Comparison of ENCODE assay signal across 13 cellular contexts in genomic region chr2:101776172-101777043, GRCh38.
A peak's percentile ranks its signal among the peaks of the same experiment; 100 is the strongest.
DNase-seq lines count a peak whose midpoint lies in the region; ATAC-seq, FAIRE-seq and TF ChIP-seq lines count a peak whose summit lies in the region.
"Had no signal": no experiment of that assay in that cellular context is flagged by ENCODE, and none has a peak within 500 bp of the region (broad histone marks: within the 10 kb centered on the region; RNA-seq: fewer than 3 reads in every experiment).

No MANE protein-coding gene starts in this region.

- CTCF ChIA-PET in HepG2 (lab: Yijun Ruan, JAX; ENCODE audit: low intra/inter-chr PET ratio, low total read pairs), result interaction anchor here (1.1 kb wide), 1 partner anchor 54 kb away, joined by 3 read pairs; no protein-coding TSS in a partner anchor
- CTCF ChIA-PET in CD8-positive, alpha-beta T cell (lab: Charles Lee), result no interaction called here

- no peak overlapping the region for H3K27ac ChIP-seq in HepG2 (ENCODE audit: extremely low read length, insufficient read depth, low read length)
- no peak overlapping the region for H3K27ac ChIP-seq in CD8-positive, alpha-beta T cell (ENCODE audit: low read depth, low read length)
- no peak overlapping the region for H3K27ac ChIP-seq in breast epithelium
- H3K27ac ChIP-seq: BLaER1, GM23248 had no signal

- no peak for TF ChIP-seq POLR2A in HepG2 (IDR thresholded peaks at IDR 0.05; ENCODE audit: insufficient read depth in 1 of 2, low read depth in 2 of 2, low read length in 2 of 2)
- TF ChIP-seq POLR2A in breast epithelium (IDR thresholded peaks at IDR 0.05), result no peak

- no peaks in the 10 kb centered on the region for H3K9me3 Mint-ChIP-seq in endothelial cell (ENCODE audit: unreplicated experiment)
- no peaks in the 10 kb centered on the region for H3K9me3 Mint-ChIP-seq in CD8-positive, alpha-beta T cell

- H3K27me3 ChIP-seq in HepG2 (ENCODE audit: control insufficient read depth in 1 of 2, insufficient read depth in 2 of 2, low read length in 2 of 2) (no peaks in the 10 kb centered on the region), breast epithelium (no peaks in the 10 kb centered on the region)
- H3K27me3 ChIP-seq in CD8-positive, alpha-beta T cell (ENCODE audit: insufficient read depth, low read length), result no peaks in the 10 kb centered on the region
- H3K27me3 ChIP-seq: BLaER1 had no signal

- TF ChIP-seq RAD21 in HepG2 (CRISPR knock-in tag; IDR thresholded peaks at IDR 0.05), result no peak

- intact Hi-C loops in HepG2 (cut with micrococcal nuclease; ENCODE audit: unreplicated experiment) (no loop called here), breast epithelium (cut with DNase I; ENCODE audit: low total_unique reads) (no loop called here)
- intact Hi-C loops in CD8-positive, alpha-beta T cell (cut with DNase I, micrococcal nuclease), result no loop called here

- TF ChIP-seq EP300 in HepG2 (IDR thresholded peaks at IDR 0.05; ENCODE audit: low read depth in 2 of 2, low read length in 2 of 2), result no peak
- TF ChIP-seq EP300 in HepG2 (CRISPR knock-in tag; IDR thresholded peaks at IDR 0.05; ENCODE audit: borderline replicate concordance), result no peak

- no peak overlapping the region for H3K4me3 Mint-ChIP-seq in endothelial cell (ENCODE audit: unreplicated experiment)
- H3K4me3 Mint-ChIP-seq in CD8-positive, alpha-beta T cell, result no peak overlapping the region
- H3K4me3 Mint-ChIP-seq: activated naive CD8-positive, alpha-beta T cell had no signal

- ATAC-seq in HepG2 (peak; percentile 54), GM18858 (IDR thresholded peaks at IDR 0.05; ENCODE audit: unreplicated experiment) (no peak)
- ATAC-seq in CD8-positive, alpha-beta T cell, result no peak

- peaks cover 89% of the 10 kb centered on the region for H3K4me1 Mint-ChIP-seq in endothelial cell (ENCODE audit: unreplicated experiment)
- peaks cover 93% of the 10 kb centered on the region for H3K4me1 Mint-ChIP-seq in CD8-positive, alpha-beta T cell (ENCODE audit: low read depth)

- TF ChIP-seq CTCF in AG09309 (IDR thresholded peaks at IDR 0.05; ENCODE audit: control insufficient read depth, insufficient read depth, low read depth, low read length, missing control alignments), result peak; percentile 17
- no peak for TF ChIP-seq CTCF in endothelial cell (IDR thresholded peaks at IDR 0.05; ENCODE audit: unreplicated experiment)
- TF ChIP-seq CTCF in HepG2 (CRISPR knock-in tag; IDR thresholded peaks at IDR 0.05), result peak; percentile 20; the same call in 1 of the 2 replicates
- TF ChIP-seq CTCF in CD8-positive, alpha-beta T cell (IDR thresholded peaks at IDR 0.05), result no peak
- TF ChIP-seq CTCF in breast epithelium (IDR thresholded peaks at IDR 0.05), result no peak

- H3K4me3 ChIP-seq in AG09309 (ENCODE audit: control insufficient read depth, low read depth, low read length), result no peak overlapping the region
- no peak overlapping the region for H3K4me3 ChIP-seq in HepG2 (replicated peaks in 1 of 3; ENCODE audit: insufficient read depth in 1 of 3, low read depth in 2 of 3, low read length in 3 of 3)
- H3K4me3 ChIP-seq in CD8-positive, alpha-beta T cell (ENCODE audit: low read depth, low read length), result no peak overlapping the region
- H3K4me3 ChIP-seq in breast epithelium, result no peak overlapping the region
- H3K4me3 ChIP-seq: BLaER1, GM23248 had no signal

- H3K4me2 ChIP-seq in HepG2 (ENCODE audit: low read depth, low read length), result no peak overlapping the region

- H3K36me3 ChIP-seq in HepG2 (replicated peaks in 1 of 2; ENCODE audit: control insufficient read depth in 1 of 2, insufficient read depth in 2 of 2, low read length in 2 of 2) (peaks cover 2 to 3% of the 10 kb centered on the region in 2 experiments; a peak in 3 of 5 replicates), breast epithelium (no peaks in the 10 kb centered on the region)
- H3K36me3 ChIP-seq in CD8-positive, alpha-beta T cell (ENCODE audit: insufficient read depth, low read length), result no peaks in the 10 kb centered on the region

- peaks cover 4% of the 10 kb centered on the region for H3K36me3 Mint-ChIP-seq in endothelial cell (ENCODE audit: low read depth, unreplicated experiment)
- no peaks in the 10 kb centered on the region for H3K36me3 Mint-ChIP-seq in CD8-positive, alpha-beta T cell

- H3K9ac ChIP-seq in HepG2 (ENCODE audit: insufficient read depth, low read depth, low read length), result no peak overlapping the region
- H3K9ac ChIP-seq: BLaER1, GM23248 had no signal

- 69% methylated on average over 10 of the region's 10 CpGs for WGBS in HepG2 (ENCODE audit: low lambda C conversion rate)

- in situ Hi-C loops in HepG2 (cut with HindIII; ENCODE audit: extremely low pct_ligation_motif_present, low pct_unique_long_range_greater_than_20kb), result no loop called here

- POLR2A ChIA-PET in HepG2 (lab: Yijun Ruan, JAX), result interaction anchor here (1.1 to 1.6 kb wide), 3 partner anchors 9 to 13 kb away, joined by 3 to 6 read pairs (median 5); no protein-coding TSS in a partner anchor
- POLR2A ChIA-PET in CD8-positive, alpha-beta T cell (lab: Charles Lee), result no interaction called here

- no peaks in the 10 kb centered on the region for H3K9me3 ChIP-seq in HepG2 (ENCODE audit: low read length)
- no peaks in the 10 kb centered on the region for H3K9me3 ChIP-seq in CD8-positive, alpha-beta T cell (ENCODE audit: low read length)
- no peaks in the 10 kb centered on the region for H3K9me3 ChIP-seq in breast epithelium
- H3K9me3 ChIP-seq: BLaER1 had no signal

- no peak for FAIRE-seq in HepG2 (lab: Jason Lieb, UNC)
- FAIRE-seq: urothelium cell line had no signal

- H2AFZ ChIP-seq in HepG2 (ENCODE audit: low read length), result no peak overlapping the region
- H2AFZ ChIP-seq: GM23248 had no signal

- peaks cover 100% of the 10 kb centered on the region for H3K79me2 ChIP-seq in HepG2 (ENCODE audit: insufficient read depth, low read length)

- DNase-seq in AG09309 (ENCODE audit: low read depth) (no peak), NCI-H2227 treated with DMSO at 0.1 percent for 48 hours (lab: John Stamatoyannopoulos, UW) (peak; percentile 15), endothelial cell (ENCODE audit: low spot score) (peak; percentile 33), HepG2 (ENCODE audit: low spot score) (peak; percentile 30), NCI-H1694 (lab: John Stamatoyannopoulos, UW) (no peak), breast epithelium (ENCODE audit: low spot score in 2 of 2) (no peak)
- DNase-seq in CD8-positive, alpha-beta T cell, result no peak
- DNase-seq: effector CD8-positive, alpha-beta T cell; GM23248 had no signal

- H3K4me1 ChIP-seq in HepG2 (ENCODE audit: insufficient read depth, low read length) (peaks cover 100% of the 10 kb centered on the region), breast epithelium (no peaks in the 10 kb centered on the region)
- peaks cover 90% of the 10 kb centered on the region for H3K4me1 ChIP-seq in CD8-positive, alpha-beta T cell (ENCODE audit: insufficient read depth, low read length)

- BruUV-seq in HepG2 (replicated peaks; lab: Mats Ljungman, UMichigan), result no TSS peak

- H3K27ac Mint-ChIP-seq in endothelial cell (ENCODE audit: unreplicated experiment), result no peak overlapping the region
- H3K27ac Mint-ChIP-seq in CD8-positive, alpha-beta T cell, result no peak overlapping the region
- H3K27ac Mint-ChIP-seq: activated naive CD8-positive, alpha-beta T cell had no signal

- H3K27me3 Mint-ChIP-seq in endothelial cell (ENCODE audit: unreplicated experiment), result peaks cover 6% of the 10 kb centered on the region
- no peaks in the 10 kb centered on the region for H3K27me3 Mint-ChIP-seq in CD8-positive, alpha-beta T cell (ENCODE audit: low read depth)
- H3K27me3 Mint-ChIP-seq: activated naive CD8-positive, alpha-beta T cell had no signal

- H4K20me1 ChIP-seq in HepG2 (ENCODE audit: insufficient read depth, low read length), result peaks cover 80% of the 10 kb centered on the region

TF ChIP-seq in HepG2, 621 proteins besides CTCF, POLR2A, EP300 and RAD21:
- TF ChIP-seq CEBPG (CRISPR knock-in tag; IDR thresholded peaks at IDR 0.05) (peak; percentile 30; the same call in 1 of the 2 replicates), SMC3 (IDR thresholded peaks at IDR 0.05; ENCODE audit: low read length) (0 out of 2 replicates have a peak, but pooled peaks have one; percentile 14), ZFY (CRISPR knock-in tag; IDR thresholded peaks at IDR 0.05) (0 out of 2 replicates have a peak, but pooled peaks have one; percentile 29), CEBPB (IDR thresholded peaks at IDR 0.05; ENCODE audit: borderline replicate concordance, low read depth, low read length) (peak; percentile 89), ZNF629 (CRISPR knock-in tag; conservative IDR thresholded peaks at IDR 0.05) (no peak)

Comparison
In these comparisons a context has a peak if more than half of its experiments do, and no peak if none do; other contexts are left out.
1. DNase-seq: peak in NCI-H2227 treated with DMSO at 0.1 percent for 48 hours (single experiment), endothelial cell (single experiment) and HepG2 (single experiment); none in AG09309 (single experiment), NCI-H1694 (single experiment), CD8-positive, alpha-beta T cell (0 of 7) and breast epithelium (0 of 2).
2. CTCF ChIP-seq: peak in AG09309 (single experiment) and HepG2 (single experiment); none in endothelial cell (single experiment), CD8-positive, alpha-beta T cell (single experiment) and breast epithelium (0 of 3).